In genomic region chr3:150871192-150871591, GRCh38 we compare ENCODE assay signal across 27 cellular contexts. TPM values are rescaled to one million over a fixed set of nuclear protein-coding genes. Genes with fewer than 3 reads are reported as not detected.
DNase-seq lines count a peak whose midpoint lies in the region; ATAC-seq and TF ChIP-seq lines count a peak whose summit lies in the region.
"Had no signal": no experiment of that assay in that cellular context is flagged by ENCODE, and none has a peak within 500 bp of the region (broad histone marks: within the 10 kb centered on the region; RNA-seq: fewer than 3 reads in every experiment).

No MANE protein-coding gene starts in this region.

- H3K4me2 ChIP-seq in PC-3 (ENCODE audit: low read length), result no peak overlapping the region
- H3K4me2 ChIP-seq in osteoblast (ENCODE audit: insufficient read depth, low read length), result no peak overlapping the region

- in situ Hi-C loops in G401 (cut with HindIII; ENCODE audit: low sequenced_read_pairs), result no loop called here

- H3K36me3 ChIP-seq in PC-3 (ENCODE audit: low read depth, low read length) (no peaks in the 10 kb centered on the region), osteoblast (ENCODE audit: insufficient read depth, low read length) (no peaks in the 10 kb centered on the region), SJCRH30 (no peaks in the 10 kb centered on the region)
- H3K36me3 ChIP-seq: esophagus muscularis mucosa, right lobe of liver had no signal

- H4K20me1 ChIP-seq in PC-3 (ENCODE audit: low read length) (no peaks in the 10 kb centered on the region), osteoblast (ENCODE audit: insufficient read depth, low read length) (no peaks in the 10 kb centered on the region)

- DNase-seq in EL (peak; percentile 9), PC-3 (peak; percentile 62), fibroblast of pulmonary artery (ENCODE audit: low read depth) (peak; percentile 34), osteoblast (ENCODE audit: insufficient read length, low spot score, missing footprints) (no peak), NOMO-1 (lab: John Stamatoyannopoulos, UW; ENCODE audit: unreplicated experiment in 2 of 2) (no peak), SJCRH30 (no peak), G401 (ENCODE audit: low spot score) (no peak)
- DNase-seq in activated T-cell treated with anti-CD3 and anti-CD28 coated beads, Interleukin-2, amount 50 U/mL, for 48 hours, result no peak
- DNase-seq: activated CD4-positive, alpha-beta T cell treated with anti-CD3 and anti-CD28 coated beads, Interleukin-2, amount 10 ng/mL, durations not matched to agents 7 days and 5 days; activated naive CD8-positive, alpha-beta T cell treated with anti-CD3 and anti-CD28 coated beads for 36 hours; DMS 273 treated with DMSO at 0.1 percent for 48 hours; effector CD8-positive, alpha-beta T cell; midbrain; NCI-H1436; NCI-H510A treated with DMSO at 0.1 percent for 48 hours; nephron progenitor cell; NK-92 treated with Interleukin-12 subunit alpha and Interleukin-12 subunit beta, amount 100 ng/mL, for 24 hours; right lobe of liver; stimulated activated CD4-positive, alpha-beta T cell treated with anti-CD3 and anti-CD28 coated beads, Interleukin-15, amount 100 ng/mL, for 24 hours had no signal

- TF ChIP-seq CTCF in PC-3 (conservative IDR thresholded peaks at IDR 0.05; ENCODE audit: low read depth, low read length) (no peak), fibroblast of pulmonary artery (IDR thresholded peaks at IDR 0.05; ENCODE audit: low read length, missing control alignments) (no peak), osteoblast (IDR thresholded peaks at IDR 0.05; ENCODE audit: extremely low read depth, low read depth, low read length) (no peak)

- H3F3A ChIP-seq in PC-3 (ENCODE audit: low read length, unreplicated experiment), result no peaks in the 10 kb centered on the region

- peak; percentile 45; the same call in 1 of the 2 replicates for ATAC-seq in PC-3
- ATAC-seq: activated T-helper 17 cell treated with anti-CD3 and anti-CD28 coated beads, Interleukin-2, amount 50 U/mL, for 72 hours; left lobe of liver; right lobe of liver; SK-N-SH treated with all-trans-retinoic acid at 6 μM for 48 hours had no signal

- H3K27ac ChIP-seq in PC-3 (ENCODE audit: low read length) (no peak overlapping the region), osteoblast (ENCODE audit: low read depth, low read length) (no peak overlapping the region), SJCRH30 (no peak overlapping the region)
- H3K27ac ChIP-seq: esophagus muscularis mucosa, parathyroid adenoma, right lobe of liver, VCaP had no signal

- no peak overlapping the region for H3K9ac ChIP-seq in PC-3 (ENCODE audit: low read length)
- H3K9ac ChIP-seq: parathyroid adenoma had no signal

- H3K27me3 ChIP-seq in PC-3 (ENCODE audit: low read length) (peaks cover 23% of the 10 kb centered on the region), osteoblast (ENCODE audit: insufficient read depth, low read length) (no peaks in the 10 kb centered on the region), SJCRH30 (no peaks in the 10 kb centered on the region; the same call in 1 of the 2 replicates)
- H3K27me3 ChIP-seq: esophagus muscularis mucosa, right lobe of liver had no signal

- intact Hi-C loops in PC-3 (cut with micrococcal nuclease), result loop anchor here (5.0 kb wide), 1 partner anchor 276 kb away; no protein-coding TSS in a partner anchor

- H3K9me2 ChIP-seq in PC-3 (replicated peaks; ENCODE audit: low read length), result no peaks in the 10 kb centered on the region

- H2AFZ ChIP-seq in PC-3 (ENCODE audit: low read length) (no peak overlapping the region), osteoblast (ENCODE audit: low read length) (peak overlapping the region; percentile 70)
- H2AFZ ChIP-seq: parathyroid adenoma had no signal

- H3K9me3 ChIP-seq in PC-3 (ENCODE audit: low read length), result no peaks in the 10 kb centered on the region
- no peaks in the 10 kb centered on the region for H3K9me3 ChIP-seq in osteoblast (ENCODE audit: low read depth, low read length)
- no peaks in the 10 kb centered on the region for H3K9me3 ChIP-seq in SJCRH30 (replicated peaks)
- H3K9me3 ChIP-seq: esophagus muscularis mucosa, right lobe of liver had no signal

- no peak overlapping the region for H3K4me3 ChIP-seq in PC-3 (ENCODE audit: low read length)
- H3K4me3 ChIP-seq in fibroblast of pulmonary artery (replicated peaks; ENCODE audit: low read depth, low read length), result no peak overlapping the region
- H3K4me3 ChIP-seq in osteoblast (ENCODE audit: insufficient read depth, low read length), result no peak overlapping the region
- H3K4me3 ChIP-seq in SJCRH30, result no peak overlapping the region
- H3K4me3 ChIP-seq: esophagus muscularis mucosa, right lobe of liver had no signal

- BruUV-seq in PC-3 (replicated peaks; lab: Mats Ljungman, UMichigan), result no TSS peak

- CTCF ChIA-PET in PC-3 (lab: Charles Lee), result no interaction called here

- POLR2A ChIA-PET in PC-3 (lab: Charles Lee; ENCODE audit: unreplicated experiment), result no interaction called here

- H3K4me1 ChIP-seq in PC-3 (ENCODE audit: insufficient read depth, low read length) (no peaks in the 10 kb centered on the region), osteoblast (ENCODE audit: insufficient read depth, low read length) (peaks cover 2% of the 10 kb centered on the region), SJCRH30 (no peaks in the 10 kb centered on the region)
- H3K4me1 ChIP-seq: parathyroid adenoma, right lobe of liver had no signal

- H3K79me2 ChIP-seq in PC-3 (ENCODE audit: low read length) (no peaks in the 10 kb centered on the region), osteoblast (ENCODE audit: insufficient read depth, low read length) (no peaks in the 10 kb centered on the region)
- H3K79me2 ChIP-seq: parathyroid adenoma had no signal

RNA-seq across cellular contexts. Expression of gene MINDY4B, which starts 34.0 kb away (rescaled TPM):
- total RNA-seq in PC-3 (2014; rRNA removed), result not detected in 2 replicates
- total RNA-seq in osteoblast, result not detected in 2 replicates
- total RNA-seq in SJCRH30 (2014; rRNA removed; shearing (Covaris generic)), result not detected in 2 replicates
- total RNA-seq in G401 (2014; rRNA removed; shearing (Covaris generic)), result not detected in 2 replicates
- total RNA-seq: activated CD4-positive, alpha-beta T cell treated with anti-CD3 and anti-CD28 coated beads, Interleukin-2, amount 10 ng/mL, durations not matched to agents 7 days and 5 days; activated naive CD8-positive, alpha-beta T cell treated with anti-CD3 and anti-CD28 coated beads for 36 hours; activated T-helper 17 cell treated with anti-CD3 and anti-CD28 coated beads, Interleukin-2, amount 50 U/mL, for 72 hours; chondrocyte; esophagus muscularis mucosa; glomerular endothelial cell; left lobe of liver; right lobe of liver had no signal

Comparison
In these comparisons a context has a peak if more than half of its experiments do, and no peak if none do; other contexts are left out.
1. DNase-seq: peak in EL (single experiment), PC-3 (single experiment) and fibroblast of pulmonary artery (single experiment); none in osteoblast (single experiment), NOMO-1 (0 of 2), activated T-cell treated with anti-CD3 and anti-CD28 coated beads, Interleukin-2, amount 50 U/mL, for 48 hours (0 of 2), SJCRH30 (0 of 2) and G401 (single experiment).